8 cellular contexts compared by ENCODE assay signal in genomic region chrX:47482065-47482511, GRCh38. TPM values are rescaled to one million over a fixed set of nuclear protein-coding genes. Genes with fewer than 3 reads are reported as not detected.
DNase-seq lines count a peak whose midpoint lies in the region; FAIRE-seq and TF ChIP-seq lines count a peak whose summit lies in the region.

No MANE protein-coding gene starts in this region.

- H3K9ac ChIP-seq in kidney (ENCODE audit: low read length in 2 of 2), result peak overlapping the region in 1 of 2 donors; percentile 83

- CTCF ChIA-PET in CD8-positive, alpha-beta memory T cell (lab: Charles Lee), result no interaction called here
- CTCF ChIA-PET in HEK293 (lab: Yijun Ruan, JAX), result no interaction called here

- H3K36me3 Mint-ChIP-seq in CD8-positive, alpha-beta memory T cell, result peaks cover 0 to 11% (median 0%) of the 10 kb centered on the region in 3 donors

- no peaks in the 10 kb centered on the region for H3K36me3 ChIP-seq in CD8-positive, alpha-beta memory T cell (ENCODE audit: insufficient read depth, low read length)
- H3K36me3 ChIP-seq in HEK293 (ENCODE audit: control insufficient read depth in 2 of 2, insufficient read depth in 1 of 2, low read length in 2 of 2) (no peaks in the 10 kb centered on the region), kidney (ENCODE audit: control insufficient read depth in 1 of 2, insufficient read depth in 2 of 2, low read length in 2 of 2) (no peaks in the 10 kb centered on the region), tibial nerve (no peaks in the 10 kb centered on the region)

- H3K9me3 ChIP-seq in CD8-positive, alpha-beta memory T cell (ENCODE audit: low read length), result no peaks in the 10 kb centered on the region
- H3K9me3 ChIP-seq in HEK293 (ENCODE audit: control insufficient read depth, insufficient read depth, low read depth, low read length), result no peaks in the 10 kb centered on the region
- no peaks in the 10 kb centered on the region for H3K9me3 ChIP-seq in kidney (ENCODE audit: control insufficient read depth in 1 of 2, low read length in 2 of 2)
- H3K9me3 ChIP-seq in tibial nerve, result no peaks in the 10 kb centered on the region

- TF ChIP-seq CTCF in HEK293 (tag by site-specific recombination; IDR thresholded peaks at IDR 0.05), result no peak
- no peak for TF ChIP-seq CTCF in kidney (IDR thresholded peaks at IDR 0.05; ENCODE audit: borderline replicate concordance, extremely low read depth, insufficient read depth)
- no peak for TF ChIP-seq CTCF in tibial nerve (IDR thresholded peaks at IDR 0.05)

- WGBS in tibial nerve, 2 donors, result 26 to 49% methylated on average over 5 to 8 of the region's 8 CpGs

- H3K4me1 Mint-ChIP-seq in CD8-positive, alpha-beta memory T cell, result peaks cover 32 to 56% (median 39%) of the 10 kb centered on the region in 3 donors

- peak overlapping the region; percentile 54 to 97 (median 90) for H3K27ac Mint-ChIP-seq in CD8-positive, alpha-beta memory T cell

- H3K4me3 Mint-ChIP-seq in CD8-positive, alpha-beta memory T cell, result peak overlapping the region; percentile 80 to 98 (median 95)

- H3K4me1 ChIP-seq in CD8-positive, alpha-beta memory T cell (ENCODE audit: insufficient read depth, low read length), result peaks cover 13% of the 10 kb centered on the region
- H3K4me1 ChIP-seq in HEK293 (ENCODE audit: control insufficient read depth, insufficient read depth, low read length) (no peaks in the 10 kb centered on the region; the same call in 1 of the 2 replicates), kidney (ENCODE audit: control insufficient read depth in 1 of 2, insufficient read depth in 1 of 2, low read depth in 1 of 2, low read length in 2 of 2) (peaks cover 3% of the 10 kb centered on the region in 2 donors), tibial nerve (peaks cover 0 to 9% (median 2%) of the 10 kb centered on the region in 4 donors)

- peak overlapping the region; percentile 80 for H3K27ac ChIP-seq in CD8-positive, alpha-beta memory T cell (ENCODE audit: low read depth, low read length)
- H3K27ac ChIP-seq in HEK293 (ENCODE audit: extremely low read depth, low read depth, low read length) (peak overlapping the region; percentile 82; the same call in 1 of the 2 replicates), kidney (ENCODE audit: low read depth in 2 of 2, low read length in 2 of 2) (peak overlapping the region; percentile 82 to 93), tibial nerve (peak overlapping the region; percentile 19 to 97 (median 94))

- intact Hi-C loops in kidney (cut with DNase I), result no loop called here

- no peaks in the 10 kb centered on the region for H3K9me3 Mint-ChIP-seq in CD8-positive, alpha-beta memory T cell

- DNase-seq in CD8-positive, alpha-beta memory T cell, result no peak
- DNase-seq in activated T-cell treated with anti-CD3 and anti-CD28 coated beads, Interleukin-2, amount 50 U/mL, for 48 hours, result peak; percentile 29 to 37
- DNase-seq in kidney, result no peak
- DNase-seq in tibial nerve (ENCODE audit: low spot score in 2 of 2), result no peak
- no peak for DNase-seq in frontal cortex (ENCODE audit: low spot score in 2 of 2)
- DNase-seq in retina, result no peak
- no peak for DNase-seq in KG1 (lab: John Stamatoyannopoulos, UW)

- peak overlapping the region; percentile 81 for H3K4me3 ChIP-seq in CD8-positive, alpha-beta memory T cell (ENCODE audit: low read length)
- H3K4me3 ChIP-seq in HEK293 (ENCODE audit: low read depth, low read length), result peak overlapping the region; percentile 77
- H3K4me3 ChIP-seq in kidney (ENCODE audit: low read length in 2 of 2), result peak overlapping the region; percentile 83 to 88
- H3K4me3 ChIP-seq in tibial nerve, result peak overlapping the region; percentile 49 to 86 (median 64)

- TF ChIP-seq POLR2A in tibial nerve (IDR thresholded peaks at IDR 0.05), result no peak

- POLR2A ChIA-PET in CD8-positive, alpha-beta memory T cell (lab: Charles Lee), result interaction anchor here (0.6 kb wide), 1 partner anchor 12 kb away, joined by 13 read pairs; no protein-coding TSS in a partner anchor
- POLR2A ChIA-PET in HEK293 (lab: Yijun Ruan, JAX), result interaction anchor here (0.5 kb wide), 1 partner anchor 511 kb away, joined by 3 read pairs; no protein-coding TSS in a partner anchor

- no peaks in the 10 kb centered on the region for H3K27me3 ChIP-seq in CD8-positive, alpha-beta memory T cell (ENCODE audit: insufficient read depth, low read length, poor library complexity, severe bottlenecking)
- no peaks in the 10 kb centered on the region for H3K27me3 ChIP-seq in tibial nerve

- peaks cover 0 to 2% of the 10 kb centered on the region in 2 donors for H3K27me3 Mint-ChIP-seq in CD8-positive, alpha-beta memory T cell

- no peak for TF ChIP-seq EP300 in tibial nerve (IDR thresholded peaks at IDR 0.05)

- FAIRE-seq in kidney (lab: Jason Lieb, UNC) (no peak), frontal cortex (lab: Jason Lieb, UNC) (no peak)

TF ChIP-seq in HEK293, 187 proteins besides CTCF, POLR2A, EP300 and RAD21:
- TF ChIP-seq EGR2 (tag by site-specific recombination; IDR thresholded peaks at IDR 0.05; ENCODE audit: low read depth) (no peak), GLIS2 (tag by site-specific recombination; IDR thresholded peaks at IDR 0.05) (peak; percentile 45; the same call in 1 of the 2 replicates), ZNF600 (tag by site-specific recombination; IDR thresholded peaks at IDR 0.05) (peak; percentile 83), ZSCAN16 (tag by site-specific recombination; IDR thresholded peaks at IDR 0.05) (no peak), PRDM4 (tag by site-specific recombination; IDR thresholded peaks at IDR 0.05) (peak; percentile 92), YY1 (tag by site-specific recombination; IDR thresholded peaks at IDR 0.05) (no peak), ZFHX2 (tag by site-specific recombination; conservative IDR thresholded peaks at IDR 0.05) (0 out of 2 replicates have a peak, but pooled peaks have one; percentile 14), GLIS1 (tag by site-specific recombination; IDR thresholded peaks at IDR 0.05) (peak; percentile 48; the same call in 1 of the 2 replicates), ZBTB20 (tag by site-specific recombination; IDR thresholded peaks at IDR 0.05) (peak; percentile 75), ZNF501 (tag by site-specific recombination; IDR thresholded peaks at IDR 0.05) (no peak), ZXDB (tag by site-specific recombination; IDR thresholded peaks at IDR 0.05) (peak; percentile 78; the same call in 1 of the 2 replicates), SCRT2 (tag by site-specific recombination; IDR thresholded peaks at IDR 0.05) (no peak), ZBTB48 (tag by site-specific recombination; IDR thresholded peaks at IDR 0.05) (0 out of 2 replicates have a peak, but pooled peaks have one; percentile 34), YY2 (tag by site-specific recombination; IDR thresholded peaks at IDR 0.05) (no peak), SP7 (tag by site-specific recombination; IDR thresholded peaks at IDR 0.05) (0 out of 2 replicates have a peak, but pooled peaks have one; percentile 23), ZNF132 (tag by site-specific recombination; IDR thresholded peaks at IDR 0.05; ENCODE audit: borderline replicate concordance) (no peak)

RNA-seq across cellular contexts. Expression of gene ZNF41, which starts 0.9 kb away (rescaled TPM):
- total RNA-seq in CD8-positive, alpha-beta memory T cell, result 10 to 100 TPM; 11.9 TPM
- 7.0 TPM for polyA plus RNA-seq in CD8-positive, alpha-beta memory T cell
- total RNA-seq in kidney (12.7 TPM), tibial nerve (1 to 10 TPM; 6.9 to 9.8 (median 7.8) TPM), frontal cortex (12.2 TPM)
- 2.5 TPM for polyA plus RNA-seq in kidney (ENCODE audit: insufficient read depth, low read depth, low replicate concordance)

Comparison
In these comparisons a context has a peak if more than half of its experiments do, and no peak if none do; other contexts are left out.
1. DNase-seq: peak in activated T-cell treated with anti-CD3 and anti-CD28 coated beads, Interleukin-2, amount 50 U/mL, for 48 hours (2 of 2); none in CD8-positive, alpha-beta memory T cell (0 of 5), kidney (single experiment), tibial nerve (0 of 2), frontal cortex (0 of 2), retina (single experiment) and KG1 (single experiment).
2. Peak in every context shown above with its lines, with median percentiles within 50 percentile points of each other: H3K27ac ChIP-seq and H3K4me3 ChIP-seq.